13 cellular contexts compared by ENCODE assay signal in genomic region chr5:73379435-73379834, GRCh38.
A peak's percentile ranks its signal among the peaks of the same experiment; 100 is the strongest.
DNase-seq lines count a peak whose midpoint lies in the region; ATAC-seq and TF ChIP-seq lines count a peak whose summit lies in the region.
"Had no signal": no experiment of that assay in that cellular context is flagged by ENCODE, and none has a peak within 500 bp of the region (broad histone marks: within the 10 kb centered on the region; RNA-seq: fewer than 3 reads in every experiment).

No MANE protein-coding gene starts in this region.

- CTCF ChIA-PET in HEK293 (lab: Yijun Ruan, JAX), result no interaction called here

- H3K27ac ChIP-seq in HEK293 (ENCODE audit: extremely low read depth, low read depth, low read length), result no peak overlapping the region
- no peak overlapping the region for H3K27ac ChIP-seq in osteoblast (ENCODE audit: low read depth, low read length)
- H3K27ac ChIP-seq: GM23248 had no signal

- no peak overlapping the region for H3K27ac Mint-ChIP-seq in T-helper 17 cell

- no peaks in the 10 kb centered on the region for H4K20me1 ChIP-seq in osteoblast (ENCODE audit: insufficient read depth, low read length)

- H3K27me3 ChIP-seq in BE2C (no peaks in the 10 kb centered on the region), osteoblast (ENCODE audit: insufficient read depth, low read length) (no peaks in the 10 kb centered on the region)

- ATAC-seq in T-helper 17 cell (no peak), GM18858 (IDR thresholded peaks at IDR 0.05; ENCODE audit: unreplicated experiment) (no peak)
- ATAC-seq: GM12878, HepG2 had no signal

- H3K4me3 Mint-ChIP-seq in T-helper 17 cell, result peak overlapping the region; percentile 5

- H3K36me3 ChIP-seq in BE2C (no peaks in the 10 kb centered on the region), HEK293 (ENCODE audit: control insufficient read depth in 2 of 2, insufficient read depth in 1 of 2, low read length in 2 of 2) (no peaks in the 10 kb centered on the region), osteoblast (ENCODE audit: insufficient read depth, low read length) (no peaks in the 10 kb centered on the region)

- DNase-seq in BE2C, result peak; percentile 53
- no peak for DNase-seq in T-helper 17 cell
- DNase-seq in osteoblast (ENCODE audit: insufficient read length, low spot score, missing footprints), result peak; percentile 76
- no peak for DNase-seq in SIG-M5 treated with dmso at 0.1 percent for 504 hours (lab: John Stamatoyannopoulos, UW; ENCODE audit: unreplicated experiment)
- no peak for DNase-seq in NOMO-1 (lab: John Stamatoyannopoulos, UW; ENCODE audit: unreplicated experiment in 2 of 2)
- DNase-seq: ACHN, C1 segment of cervical spinal cord, DMS79, GM23248 had no signal

- H3K27me3 Mint-ChIP-seq in T-helper 17 cell, result peaks cover 75% of the 10 kb centered on the region

- H3K36me3 Mint-ChIP-seq in T-helper 17 cell (ENCODE audit: low read depth), result peaks cover 7% of the 10 kb centered on the region

- TF ChIP-seq CTCF in BE2C (IDR thresholded peaks at IDR 0.05; ENCODE audit: low read depth, low read length) (no peak), HEK293 (tag by site-specific recombination; IDR thresholded peaks at IDR 0.05) (no peak), osteoblast (IDR thresholded peaks at IDR 0.05; ENCODE audit: extremely low read depth, low read depth, low read length) (no peak)

- H3K4me1 ChIP-seq in BE2C (peaks cover 29% of the 10 kb centered on the region), HEK293 (ENCODE audit: control insufficient read depth, insufficient read depth, low read length) (peaks cover 35% of the 10 kb centered on the region), osteoblast (ENCODE audit: insufficient read depth, low read length) (peaks cover 29% of the 10 kb centered on the region)

- H3K4me3 ChIP-seq in BE2C (ENCODE audit: low read depth, low read length), result no peak overlapping the region
- no peak overlapping the region for H3K4me3 ChIP-seq in HEK293 (ENCODE audit: low read depth, low read length)
- H3K4me3 ChIP-seq in osteoblast (ENCODE audit: insufficient read depth, low read length), result no peak overlapping the region
- H3K4me3 ChIP-seq: GM12878, GM23248 had no signal

- H3K4me2 ChIP-seq in osteoblast (ENCODE audit: insufficient read depth, low read length), result no peak overlapping the region

- no peak overlapping the region for H2AFZ ChIP-seq in osteoblast (ENCODE audit: low read length)
- H2AFZ ChIP-seq: GM23248 had no signal

- no peaks in the 10 kb centered on the region for H3K79me2 ChIP-seq in osteoblast (ENCODE audit: insufficient read depth, low read length)

- H3K4me1 Mint-ChIP-seq in T-helper 17 cell, result peaks cover 16% of the 10 kb centered on the region

- POLR2A ChIA-PET in HEK293 (lab: Yijun Ruan, JAX), result no interaction called here

- no peaks in the 10 kb centered on the region for H3K9me3 ChIP-seq in BE2C
- H3K9me3 ChIP-seq in HEK293 (ENCODE audit: control insufficient read depth, insufficient read depth, low read depth, low read length), result no peaks in the 10 kb centered on the region
- no peaks in the 10 kb centered on the region for H3K9me3 ChIP-seq in T-helper 17 cell (ENCODE audit: control insufficient read depth, low read length, poor library complexity, severe bottlenecking)
- no peaks in the 10 kb centered on the region for H3K9me3 ChIP-seq in osteoblast (ENCODE audit: low read depth, low read length)

TF ChIP-seq in HEK293, 187 proteins besides CTCF, POLR2A, EP300 and RAD21:
- TF ChIP-seq ZNF362 (tag by site-specific recombination; IDR thresholded peaks at IDR 0.05) (peak; percentile 89), PRDM2 (tag by site-specific recombination; IDR thresholded peaks at IDR 0.05; ENCODE audit: borderline replicate concordance) (no peak), ATF2 (tag by site-specific recombination; IDR thresholded peaks at IDR 0.05; ENCODE audit: low read depth) (peak; percentile 26; the same call in 1 of the 2 replicates)

Comparison
In these comparisons a context has a peak if more than half of its experiments do, and no peak if none do; other contexts are left out.
1. DNase-seq: peak in BE2C (single experiment) and osteoblast (single experiment); none in T-helper 17 cell (0 of 3), SIG-M5 treated with dmso at 0.1 percent for 504 hours (single experiment) and NOMO-1 (0 of 2).